Comparison of ENCODE assay signal across 20 cellular contexts in the genomic region with DNA sequence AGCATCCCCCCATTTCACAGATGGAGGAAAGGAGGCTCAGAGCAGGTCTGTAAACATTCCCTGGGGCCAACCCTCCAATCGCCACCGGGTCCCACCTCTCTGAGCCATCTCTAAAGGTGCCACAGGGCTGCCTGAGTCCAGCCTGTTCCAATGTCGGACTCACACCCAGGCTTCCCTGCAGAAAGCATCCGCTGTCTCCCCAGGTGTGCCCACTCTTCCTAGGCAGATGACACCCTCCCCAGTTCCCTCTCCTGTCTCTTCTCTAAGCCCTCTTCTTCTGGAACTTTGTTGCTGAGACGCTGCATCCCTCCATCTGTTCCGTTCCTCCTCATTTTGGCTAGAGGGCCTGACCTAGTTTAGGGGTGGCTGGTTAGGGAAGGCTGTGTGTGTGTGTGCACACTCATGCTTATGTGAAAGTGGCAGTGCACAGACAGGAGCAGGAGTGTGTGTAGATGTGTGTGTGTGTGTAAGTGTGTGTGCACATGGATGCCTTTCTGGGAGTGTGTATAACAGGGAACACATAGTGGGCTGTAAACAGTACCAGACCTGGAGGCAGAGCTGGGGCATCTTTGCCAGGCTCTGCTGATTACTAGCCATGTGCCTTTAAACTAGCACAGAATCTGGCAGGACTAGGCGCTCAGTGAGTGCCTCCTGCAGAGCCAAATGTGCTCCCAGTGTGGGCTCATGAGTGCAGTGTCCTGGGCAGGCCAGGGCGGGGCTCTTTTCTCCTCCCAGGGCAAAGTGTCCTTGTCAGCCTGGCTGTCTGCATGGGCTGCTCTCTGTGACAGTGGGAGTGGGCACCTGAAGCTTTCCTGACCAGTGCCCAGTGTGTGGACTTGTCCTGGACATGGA.
DNase-seq lines count a peak whose midpoint lies in the region; ATAC-seq and TF ChIP-seq lines count a peak whose summit lies in the region.
"Had no signal": no experiment of that assay in that cellular context is flagged by ENCODE, and none has a peak within 500 bp of the region (broad histone marks: within the 10 kb centered on the region; RNA-seq: fewer than 3 reads in every experiment).

No MANE protein-coding gene starts in this region.

- no peak overlapping the region for H3K4me3 ChIP-seq in HCT116 (replicated peaks in 1 of 2; ENCODE audit: low read depth in 1 of 2, low read length in 2 of 2)
- H3K4me3 ChIP-seq in Peyer's patch, result no peak overlapping the region
- H3K4me3 ChIP-seq in heart left ventricle, result no peak overlapping the region
- H3K4me3 ChIP-seq: GM23248 had no signal

- TF ChIP-seq RAD21 in HCT116 (IDR thresholded peaks at IDR 0.05; ENCODE audit: low read depth), result no peak

- 0 out of 2 replicates have a peak, but pooled peaks have one; percentile 25 for ATAC-seq in HCT116
- ATAC-seq in heart left ventricle, result peak; percentile 90 to 97 (median 95)
- ATAC-seq in activated CD4-positive, alpha-beta T cell treated with anti-CD3 and anti-CD28 coated beads for 36 hours, result no peak

- H3K9me3 ChIP-seq in HCT116 (ENCODE audit: control insufficient read depth in 1 of 2, insufficient read depth in 1 of 2, low read depth in 1 of 2, low read length in 2 of 2) (no peaks in the 10 kb centered on the region), Peyer's patch (no peaks in the 10 kb centered on the region), heart left ventricle (no peaks in the 10 kb centered on the region)

- H3K27me3 ChIP-seq in HCT116 (ENCODE audit: insufficient read depth, low read length) (peaks cover 15% of the 10 kb centered on the region; the same call in 1 of the 2 replicates), Peyer's patch (no peaks in the 10 kb centered on the region), heart left ventricle (no peaks in the 10 kb centered on the region)

- POLR2A ChIA-PET in HCT116 (lab: Charles Lee), result no interaction called here
- POLR2A ChIA-PET in activated CD4-positive, alpha-beta T cell treated with anti-CD3 and anti-CD28 coated beads for 36 hours (lab: Charles Lee), result no interaction called here

- DNase-seq in HCT116 (ENCODE audit: low read depth, low spot score), result no peak
- peak in 2 of 3 donors; percentile 65 to 69 for DNase-seq in Peyer's patch
- DNase-seq in heart left ventricle, result peak; percentile 58 to 85 (median 65)
- no peak for DNase-seq in neural crest cell (ENCODE audit: low read depth, low spot score)
- DNase-seq in activated CD4-positive, alpha-beta T cell treated with anti-CD3 and anti-CD28 coated beads for 36 hours, result no peak
- no peak for DNase-seq in KBM-7
- no peak for DNase-seq in NCI-H526 (lab: John Stamatoyannopoulos, UW)
- DNase-seq: ACHN; Calu3; CD4-positive, CD25-positive, alpha-beta regulatory T cell; DMS79 treated with DMSO at 0.1 percent for 48 hours; GDM1; GM23248; KG1; NCI-H1092 treated with DMSO at 0.1 percent for 48 hours; NCI-H1694; NCI-H345; NCI-H774; SIG-M5 had no signal

- peaks cover 6% of the 10 kb centered on the region for H3K27me3 Mint-ChIP-seq in neural crest cell (ENCODE audit: low read depth)
- H3K27me3 Mint-ChIP-seq in activated CD4-positive, alpha-beta T cell treated with anti-CD3 and anti-CD28 coated beads for 36 hours, result peaks cover 5% of the 10 kb centered on the region

- H3K36me3 Mint-ChIP-seq in neural crest cell (ENCODE audit: low read depth), result no peaks in the 10 kb centered on the region
- no peaks in the 10 kb centered on the region for H3K36me3 Mint-ChIP-seq in activated CD4-positive, alpha-beta T cell treated with anti-CD3 and anti-CD28 coated beads for 36 hours (ENCODE audit: low read depth)
- H3K36me3 Mint-ChIP-seq: CD4-positive, CD25-positive, alpha-beta regulatory T cell had no signal

- RAD21 ChIA-PET in HCT116 (lab: Charles Lee; ENCODE audit: low non-redundant PET in 1 of 2, low total read pairs in 2 of 2, uncharacterized antibody in 2 of 2, unreplicated experiment in 2 of 2), result no interaction called here

- no TSS peak for BruUV-seq in HCT116 (replicated peaks; lab: Mats Ljungman, UMichigan)

- peak overlapping the region; percentile 90 for H3K27ac Mint-ChIP-seq in neural crest cell (ENCODE audit: unreplicated experiment)
- H3K27ac Mint-ChIP-seq in activated CD4-positive, alpha-beta T cell treated with anti-CD3 and anti-CD28 coated beads for 36 hours, result no peak overlapping the region

- H3K4me1 ChIP-seq in HCT116 (ENCODE audit: control insufficient read depth in 1 of 2, insufficient read depth in 2 of 2, low read length in 2 of 2) (0 out of 4 replicates have a peak, but pooled peaks cover 0 to 3% of the 10 kb centered on the region in 2 experiments), Peyer's patch (peaks cover 0 to 6% (median 0%) of the 10 kb centered on the region in 4 donors), heart left ventricle (peaks cover 0 to 12% (median 0%) of the 10 kb centered on the region in 12 donors)

- no peak overlapping the region for H3K9ac ChIP-seq in HCT116 (ENCODE audit: low read length)
- H3K9ac ChIP-seq: GM23248 had no signal

- H3K4me2 ChIP-seq in HCT116 (ENCODE audit: low read length), result no peak overlapping the region

- intact Hi-C loops in HCT116 (cut with micrococcal nuclease) (no loop called here), heart left ventricle (cut with DNase I) (no loop called here)
- intact Hi-C loops in activated CD4-positive, alpha-beta T cell treated with anti-CD3 and anti-CD28 coated beads for 36 hours (cut with DNase I, micrococcal nuclease), result no loop called here

- CTCF ChIA-PET in HCT116 (lab: Charles Lee), result no interaction called here
- CTCF ChIA-PET in activated CD4-positive, alpha-beta T cell treated with anti-CD3 and anti-CD28 coated beads for 36 hours (lab: Charles Lee), result no interaction called here

- TF ChIP-seq POLR2A in HCT116 (IDR thresholded peaks at IDR 0.05; ENCODE audit: borderline replicate concordance, extremely low read depth, insufficient read depth, insufficient read length) (no peak), Peyer's patch (IDR thresholded peaks at IDR 0.05) (no peak), heart left ventricle (IDR thresholded peaks at IDR 0.05) (no peak)

- H3K27ac ChIP-seq in HCT116 (ENCODE audit: low read depth, low read length) (no peak overlapping the region), Peyer's patch (no peak overlapping the region), heart left ventricle (peak overlapping the region in 6 of 12 donors; percentile 36 to 75 (median 60))
- H3K27ac ChIP-seq: GM23248, HL-60 had no signal

- H3K9me3 Mint-ChIP-seq in neural crest cell, result no peaks in the 10 kb centered on the region
- H3K9me3 Mint-ChIP-seq in activated CD4-positive, alpha-beta T cell treated with anti-CD3 and anti-CD28 coated beads for 36 hours (ENCODE audit: low read depth), result no peaks in the 10 kb centered on the region
- H3K9me3 Mint-ChIP-seq: CD4-positive, CD25-positive, alpha-beta regulatory T cell had no signal

- 71 to 80% (median 74%) methylated on average over 8 of the region's 8 CpGs for WGBS in heart left ventricle, 4 donors

- H3K36me3 ChIP-seq in HCT116 (ENCODE audit: control insufficient read depth in 1 of 2, insufficient read depth in 2 of 2, low read length in 2 of 2) (no peaks in the 10 kb centered on the region), Peyer's patch (no peaks in the 10 kb centered on the region), heart left ventricle (no peaks in the 10 kb centered on the region)

- no peaks in the 10 kb centered on the region for H4K20me1 ChIP-seq in HCT116 (ENCODE audit: insufficient read depth)

- in situ Hi-C loops in KBM-7 (cut with MboI; ENCODE audit: low pct_unique_long_range_greater_than_20kb, low sequenced_read_pairs), result no loop called here

- no peaks in the 10 kb centered on the region for H3K79me2 ChIP-seq in HCT116 (ENCODE audit: insufficient read depth, low read length)

- no peak overlapping the region for H2AFZ ChIP-seq in HCT116 (ENCODE audit: low read depth, low read length, poor library complexity, severe bottlenecking)
- H2AFZ ChIP-seq: GM23248 had no signal

- no peak overlapping the region for H3K4me3 Mint-ChIP-seq in neural crest cell
- no peak overlapping the region for H3K4me3 Mint-ChIP-seq in activated CD4-positive, alpha-beta T cell treated with anti-CD3 and anti-CD28 coated beads for 36 hours
- H3K4me3 Mint-ChIP-seq: CD4-positive, CD25-positive, alpha-beta regulatory T cell had no signal

- no peak for TF ChIP-seq CTCF in HCT116 (IDR thresholded peaks at IDR 0.05 in 2 of 3, conservative IDR thresholded peaks at IDR 0.05 in 1 of 3; ENCODE audit: borderline replicate concordance in 1 of 3, insufficient read depth in 1 of 3, low read depth in 2 of 3, low read length in 2 of 3)
- peak in 2 of 6 experiments; percentile 15 to 27 for TF ChIP-seq CTCF in Peyer's patch (IDR thresholded peaks at IDR 0.05)
- peak in 1 of 12 donors; percentile 14 for TF ChIP-seq CTCF in heart left ventricle (IDR thresholded peaks at IDR 0.05)
- TF ChIP-seq CTCF in neural crest cell (conservative IDR thresholded peaks at IDR 0.05), result no peak

- H3K9me2 ChIP-seq in HCT116 (ENCODE audit: insufficient read depth), result no peaks in the 10 kb centered on the region

- peaks cover 6% of the 10 kb centered on the region for H3K4me1 Mint-ChIP-seq in neural crest cell
- no peaks in the 10 kb centered on the region for H3K4me1 Mint-ChIP-seq in activated CD4-positive, alpha-beta T cell treated with anti-CD3 and anti-CD28 coated beads for 36 hours
- H3K4me1 Mint-ChIP-seq: CD4-positive, CD25-positive, alpha-beta regulatory T cell had no signal

TF ChIP-seq in HCT116, 20 proteins besides CTCF, POLR2A, EP300 and RAD21:
- no peak for TF ChIP-seq ZNF274 (IDR thresholded peaks at IDR 0.05; ENCODE audit: low read depth, low read length)
- TF ChIP-seq ELF1 (IDR thresholded peaks at IDR 0.05; ENCODE audit: borderline replicate concordance, low read depth), result no peak
- TF ChIP-seq ZFX (IDR thresholded peaks at IDR 0.05), result no peak

Comparison
In these comparisons a context has a peak if more than half of its experiments do, and no peak if none do; other contexts are left out.
1. DNase-seq: peak in Peyer's patch (2 of 3) and heart left ventricle (5 of 5); none in HCT116 (single experiment), neural crest cell (single experiment), activated CD4-positive, alpha-beta T cell treated with anti-CD3 and anti-CD28 coated beads for 36 hours (single experiment), KBM-7 (single experiment) and NCI-H526 (0 of 2).